Comparison of ENCODE assay signal across 8 cellular contexts in the genomic region with DNA sequence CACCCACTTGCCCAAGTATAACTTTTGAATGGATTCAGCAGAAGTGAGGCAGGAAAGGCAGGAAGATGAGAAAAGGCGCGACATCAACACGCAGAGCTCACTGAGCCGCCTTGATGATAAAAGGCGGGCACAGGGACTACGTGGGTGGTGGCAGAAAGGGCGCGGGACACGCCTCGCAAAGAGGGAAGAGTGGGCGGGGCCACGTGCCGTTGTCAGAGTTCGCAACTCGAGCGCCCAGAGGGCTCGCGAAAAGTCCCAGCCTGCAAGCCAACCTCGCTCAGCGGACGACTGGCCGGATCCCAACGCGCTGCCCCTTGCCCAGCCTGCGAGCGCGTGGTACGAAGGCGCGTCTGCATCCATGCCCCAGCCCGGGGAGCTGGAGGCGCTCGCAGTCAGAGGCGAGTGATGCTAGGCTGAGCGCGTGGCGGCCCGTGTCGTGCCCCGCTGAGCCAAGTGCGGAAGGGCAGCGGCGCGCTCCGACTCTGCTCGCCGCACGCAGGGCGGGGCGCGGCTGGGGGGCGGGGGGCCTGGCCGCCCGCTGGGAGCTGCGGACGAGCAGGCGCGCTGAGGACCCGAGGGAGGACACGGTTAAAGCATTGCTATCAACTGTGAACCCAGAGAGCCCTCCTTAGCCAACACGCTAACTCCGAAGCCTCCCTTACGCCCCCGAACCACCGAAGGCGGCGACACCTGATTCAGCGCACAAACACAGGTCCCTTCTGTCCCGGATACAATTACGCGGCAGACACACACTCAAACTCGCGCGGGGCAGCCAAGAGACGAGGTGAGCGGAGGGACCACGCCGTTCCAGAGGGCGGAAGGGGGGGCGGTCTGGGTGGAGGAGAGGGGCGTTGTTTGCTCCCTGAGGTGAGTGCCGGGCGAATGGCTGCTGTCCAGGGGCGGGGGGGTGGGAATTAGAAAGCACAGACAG. TPM values are rescaled to one million over a fixed set of nuclear protein-coding genes. Genes with fewer than 3 reads are reported as not detected.
DNase-seq lines count a peak whose midpoint lies in the region; ATAC-seq and TF ChIP-seq lines count a peak whose summit lies in the region.

A gene with protein sequence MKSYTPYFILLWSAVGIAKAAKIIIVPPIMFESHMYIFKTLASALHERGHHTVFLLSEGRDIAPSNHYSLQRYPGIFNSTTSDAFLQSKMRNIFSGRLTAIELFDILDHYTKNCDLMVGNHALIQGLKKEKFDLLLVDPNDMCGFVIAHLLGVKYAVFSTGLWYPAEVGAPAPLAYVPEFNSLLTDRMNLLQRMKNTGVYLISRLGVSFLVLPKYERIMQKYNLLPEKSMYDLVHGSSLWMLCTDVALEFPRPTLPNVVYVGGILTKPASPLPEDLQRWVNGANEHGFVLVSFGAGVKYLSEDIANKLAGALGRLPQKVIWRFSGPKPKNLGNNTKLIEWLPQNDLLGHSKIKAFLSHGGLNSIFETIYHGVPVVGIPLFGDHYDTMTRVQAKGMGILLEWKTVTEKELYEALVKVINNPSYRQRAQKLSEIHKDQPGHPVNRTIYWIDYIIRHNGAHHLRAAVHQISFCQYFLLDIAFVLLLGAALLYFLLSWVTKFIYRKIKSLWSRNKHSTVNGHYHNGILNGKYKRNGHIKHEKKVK (plus strand): TSS at position 617 of the 931 bp plus-strand sequence. CDS start 24,074 bp downstream, outside the sequence.

- H3K27me3 Mint-ChIP-seq in neural crest cell (ENCODE audit: low read depth), result peaks cover 58% of the 10 kb centered on the region
- peaks cover 36% of the 10 kb centered on the region for H3K27me3 Mint-ChIP-seq in type B pancreatic cell

- H3K36me3 Mint-ChIP-seq in neural crest cell (ENCODE audit: low read depth) (peaks cover 8% of the 10 kb centered on the region), type B pancreatic cell (no peaks in the 10 kb centered on the region)

- H3K4me1 Mint-ChIP-seq in neural crest cell (peaks cover 13% of the 10 kb centered on the region), type B pancreatic cell (ENCODE audit: unreplicated experiment) (peaks cover 7% of the 10 kb centered on the region)

- no peak within 1 kb of the TSS for H3K27ac Mint-ChIP-seq in neural crest cell (ENCODE audit: unreplicated experiment)
- peak within 1 kb of the TSS; percentile 88 for H3K27ac Mint-ChIP-seq in type B pancreatic cell

- TF ChIP-seq CTCF in neural crest cell (conservative IDR thresholded peaks at IDR 0.05), result no peak
- no peak for TF ChIP-seq CTCF in type B pancreatic cell (conservative IDR thresholded peaks at IDR 0.05)

- DNase-seq in activated effector memory CD4-positive, alpha-beta T cell treated with anti-CD3 and anti-CD28 coated beads, Interleukin-2, amount 50 U/mL, for 16 hours, result peak; percentile 68
- DNase-seq in activated effector memory CD4-positive, alpha-beta T cell treated with Interleukin-2 at 50 U/mL for 16 hours, result no peak
- DNase-seq in NCI-H2227 (lab: John Stamatoyannopoulos, UW; ENCODE audit: unreplicated experiment) (peak; percentile 80), foreskin melanocyte (peak; percentile 28), neural crest cell (ENCODE audit: low read depth, low spot score) (peak; percentile 56), type B pancreatic cell (ENCODE audit: extremely low spot score, unreplicated experiment) (peak; percentile 76)
- DNase-seq in activated T-cell treated with anti-CD3 and anti-CD28 coated beads, Interleukin-2, amount 50 U/mL, for 1 hour, result peak; percentile 35

- H3K4me3 Mint-ChIP-seq in neural crest cell (peak within 1 kb of the TSS; percentile 90), type B pancreatic cell (peak within 1 kb of the TSS; percentile 91)

- peak; percentile 44 for ATAC-seq in HG02970 (IDR thresholded peaks at IDR 0.05; ENCODE audit: low FRiP score, unreplicated experiment)

- H3K9me3 Mint-ChIP-seq in neural crest cell (peaks cover 2% of the 10 kb centered on the region), type B pancreatic cell (peaks cover 9% of the 10 kb centered on the region)

RNA-seq across cellular contexts. Expression of the gene that starts here (rescaled TPM):
- total RNA-seq in neural crest cell (5.9 and 6.3 TPM in 2 replicates), type B pancreatic cell (ENCODE audit: low replicate concordance) (13.5 and 14.2 TPM in 2 replicates)
